ENCODE assay signal across 8 cellular contexts in the genomic region with DNA sequence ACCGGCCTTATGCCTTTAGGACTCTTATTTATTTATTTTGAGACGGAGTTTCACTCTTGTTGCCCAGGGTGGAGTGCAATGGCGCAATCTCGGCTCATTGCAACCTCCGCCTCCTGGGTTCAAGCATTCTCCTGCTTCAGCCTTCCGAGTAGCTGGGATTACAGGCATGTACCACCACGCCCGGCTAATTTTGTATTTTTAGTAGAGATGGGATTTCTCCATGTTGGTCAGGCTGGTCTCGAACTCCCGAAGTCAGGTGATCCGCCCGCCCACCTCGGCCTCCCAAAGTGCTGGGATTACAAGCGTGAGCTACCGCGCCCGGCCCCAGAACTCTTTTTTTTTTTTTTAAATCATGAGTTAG. TPM values are rescaled to one million over a fixed set of nuclear protein-coding genes. Genes with fewer than 3 reads are reported as not detected.
DNase-seq lines count a peak whose midpoint lies in the region; ATAC-seq and TF ChIP-seq lines count a peak whose summit lies in the region.
"Not testable (repeated sequence)": the region's sequence is repeated elsewhere in the genome, so short reads cannot be mapped to it uniquely, and the experiment has no call there.

No MANE protein-coding gene starts in this region.

- peak overlapping the region; percentile 77 for H3K27ac ChIP-seq in PC-3 (ENCODE audit: low read length)
- H3K27ac ChIP-seq in cingulate gyrus (ENCODE audit: low read depth, low read length): peak overlapping the region; percentile 96
- peak overlapping the region; percentile 92 to 99 (median 98) for H3K27ac ChIP-seq in heart right ventricle
- peak overlapping the region; percentile 96 to 99 (median 98) for H3K27ac ChIP-seq in sigmoid colon
- H3K27ac ChIP-seq in urinary bladder (ENCODE audit: low read depth): peak overlapping the region; percentile 80

- TF ChIP-seq EP300 in sigmoid colon (IDR thresholded peaks at IDR 0.05): not testable (repeated sequence)

- TF ChIP-seq CTCF in PC-3 (conservative IDR thresholded peaks at IDR 0.05; ENCODE audit: low read depth, low read length); heart right ventricle (IDR thresholded peaks at IDR 0.05); mucosa of descending colon (IDR thresholded peaks at IDR 0.05); sigmoid colon (IDR thresholded peaks at IDR 0.05): not testable (repeated sequence)

- H3K27me3 ChIP-seq in PC-3 (ENCODE audit: low read length); heart right ventricle; sigmoid colon: not testable (repeated sequence)

- POLR2A ChIA-PET in PC-3 (lab: Charles Lee; ENCODE audit: unreplicated experiment): interaction anchor here (0.6 to 1.2 kb wide), 15 partner anchors 18 to 1438 kb away, joined by 3 to 15 read pairs (median 5); partner anchors contain the start of gene SETD4

- H2AFZ ChIP-seq in PC-3 (ENCODE audit: low read length): peak overlapping the region; percentile 80

- intact Hi-C loops in PC-3 (cut with micrococcal nuclease); activated T-helper 1 cell treated with anti-CD3 and anti-CD28 coated beads, Interleukin-12 subunit alpha, Interleukin-12 subunit beta, Interleukin-2, Interleukin-4 antibody, amounts not matched to agents 30 ng/mL and 10 ng/mL and 1 ng/mL, durations not matched to agents 14 hours and 24 hours and 36 hours (cut with micrococcal nuclease); mucosa of descending colon (cut with DNase I, micrococcal nuclease); sigmoid colon (cut with DNase I): not testable (repeated sequence)
- intact Hi-C loops in heart right ventricle (cut with DNase I): loop anchor here in 1 of 10 donors (10.0 kb wide), 1 partner anchor 55 kb away; no protein-coding TSS in a partner anchor

- H3K4me3 Mint-ChIP-seq in activated T-helper 1 cell treated with anti-CD3 and anti-CD28 coated beads, Interleukin-12 subunit alpha, Interleukin-12 subunit beta, Interleukin-2, Interleukin-4 antibody, amounts not matched to agents 30 ng/mL and 10 ng/mL and 1 ng/mL, durations not matched to agents 14 hours and 24 hours and 36 hours: peak overlapping the region; percentile 81

- not testable (repeated sequence) for H3K9me3 ChIP-seq in PC-3 (ENCODE audit: low read length); heart right ventricle; mucosa of descending colon; sigmoid colon

- H3K4me3 ChIP-seq in GM08714 (ENCODE audit: low read length) (peak overlapping the region; percentile 27; the same call in 1 of the 2 replicates), PC-3 (ENCODE audit: low read length) (peak overlapping the region; percentile 90), heart right ventricle (peak overlapping the region; percentile 16 to 96 (median 82)), mucosa of descending colon (peak overlapping the region; percentile 87), sigmoid colon (peak overlapping the region; percentile 77 to 94 (median 78)), urinary bladder (ENCODE audit: low read depth, low read length) (peak overlapping the region; percentile 36)

- H3K36me3 ChIP-seq in PC-3 (ENCODE audit: low read depth, low read length); heart right ventricle; mucosa of descending colon (ENCODE audit: low read depth); sigmoid colon; urinary bladder (ENCODE audit: insufficient read depth): not testable (repeated sequence)

- peak overlapping the region; percentile 80 for H3K4me2 ChIP-seq in PC-3 (ENCODE audit: low read length)

- CTCF ChIA-PET in PC-3 (lab: Charles Lee): interaction anchor here (0.6 to 1.0 kb wide), 4 partner anchors 10 to 311 kb away, joined by 3 to 8 read pairs (median 4); no protein-coding TSS in a partner anchor

- not testable (repeated sequence) for ATAC-seq in PC-3, heart right ventricle, mucosa of descending colon

- TSS peak; percentile 96 for BruUV-seq in PC-3 (replicated peaks; lab: Mats Ljungman, UMichigan)

- not testable (repeated sequence) for H3K9me2 ChIP-seq in PC-3 (replicated peaks; ENCODE audit: low read length)

- H4K20me1 ChIP-seq in PC-3 (ENCODE audit: low read length): peaks cover 27% of the 10 kb centered on the region

- peaks cover 29% of the 10 kb centered on the region for H3K4me1 Mint-ChIP-seq in activated T-helper 1 cell treated with anti-CD3 and anti-CD28 coated beads, Interleukin-12 subunit alpha, Interleukin-12 subunit beta, Interleukin-2, Interleukin-4 antibody, amounts not matched to agents 30 ng/mL and 10 ng/mL and 1 ng/mL, durations not matched to agents 14 hours and 24 hours and 36 hours (ENCODE audit: low read depth)

- not testable (repeated sequence) for H3K9me3 Mint-ChIP-seq in activated T-helper 1 cell treated with anti-CD3 and anti-CD28 coated beads, Interleukin-12 subunit alpha, Interleukin-12 subunit beta, Interleukin-2, Interleukin-4 antibody, amounts not matched to agents 30 ng/mL and 10 ng/mL and 1 ng/mL, durations not matched to agents 14 hours and 24 hours and 36 hours

- DNase-seq in PC-3; activated T-helper 1 cell treated with anti-CD3 and anti-CD28 coated beads, Interleukin-12 subunit alpha, Interleukin-12 subunit beta, Interleukin-2, Interleukin-4 antibody, amounts not matched to agents 30 ng/mL and 10 ng/mL and 1 ng/mL, durations not matched to agents 14 hours and 24 hours and 36 hours (ENCODE audit: low spot score); heart right ventricle; sigmoid colon: not testable (repeated sequence)
- peak in 2 of 3 donors; percentile 43 to 59 for DNase-seq in mucosa of descending colon

- peak overlapping the region; percentile 88 for H3K9ac ChIP-seq in PC-3 (ENCODE audit: low read length)

- not testable (repeated sequence) for H3K27me3 Mint-ChIP-seq in activated T-helper 1 cell treated with anti-CD3 and anti-CD28 coated beads, Interleukin-12 subunit alpha, Interleukin-12 subunit beta, Interleukin-2, Interleukin-4 antibody, amounts not matched to agents 30 ng/mL and 10 ng/mL and 1 ng/mL, durations not matched to agents 14 hours and 24 hours and 36 hours (ENCODE audit: insufficient read depth)

- not testable (repeated sequence) for TF ChIP-seq POLR2A in sigmoid colon (IDR thresholded peaks at IDR 0.05)

- H3K4me1 ChIP-seq in PC-3 (ENCODE audit: insufficient read depth, low read length): peaks cover 18% of the 10 kb centered on the region
- peaks cover 3 to 41% (median 33%) of the 10 kb centered on the region in 9 donors for H3K4me1 ChIP-seq in heart right ventricle
- H3K4me1 ChIP-seq in mucosa of descending colon (ENCODE audit: low read depth): peaks cover 18% of the 10 kb centered on the region
- H3K4me1 ChIP-seq in sigmoid colon: peaks cover 0 to 37% (median 32%) of the 10 kb centered on the region in 4 donors
- not testable (repeated sequence) for H3K4me1 ChIP-seq in urinary bladder (ENCODE audit: insufficient read depth)

- WGBS in heart right ventricle, 2 donors: 54 to 58% methylated on average over 17 of the region's 17 CpGs
- WGBS in sigmoid colon, 2 donors: 25 to 51% methylated on average over 17 of the region's 17 CpGs
- 50% methylated on average over 17 of the region's 17 CpGs for WGBS in urinary bladder

- not testable (repeated sequence) for H3K27ac Mint-ChIP-seq in activated T-helper 1 cell treated with anti-CD3 and anti-CD28 coated beads, Interleukin-12 subunit alpha, Interleukin-12 subunit beta, Interleukin-2, Interleukin-4 antibody, amounts not matched to agents 30 ng/mL and 10 ng/mL and 1 ng/mL, durations not matched to agents 14 hours and 24 hours and 36 hours

- H3K36me3 Mint-ChIP-seq in activated T-helper 1 cell treated with anti-CD3 and anti-CD28 coated beads, Interleukin-12 subunit alpha, Interleukin-12 subunit beta, Interleukin-2, Interleukin-4 antibody, amounts not matched to agents 30 ng/mL and 10 ng/mL and 1 ng/mL, durations not matched to agents 14 hours and 24 hours and 36 hours (ENCODE audit: low read depth): peaks cover 20% of the 10 kb centered on the region

- H3K79me2 ChIP-seq in PC-3 (ENCODE audit: low read length): peaks cover 42% of the 10 kb centered on the region

- not testable (repeated sequence) for H3F3A ChIP-seq in PC-3 (ENCODE audit: low read length, unreplicated experiment)

RNA-seq across cellular contexts. Expression of gene MORC3, which starts 0.6 kb away (rescaled TPM):
- total RNA-seq in PC-3 (2014; rRNA removed) (17.9 and 23.0 TPM in 2 replicates), heart right ventricle (10 to 100 TPM; 14.6 to 21.2 (median 16.7) TPM), mucosa of descending colon (10 to 100 TPM; 27.9 to 42.1 (median 29.9) TPM), sigmoid colon (10 to 100 TPM; 39.5 to 59.8 (median 48.4) TPM), urinary bladder (130 TPM)
- total RNA-seq in activated T-helper 1 cell treated with anti-CD3 and anti-CD28 coated beads, Interleukin-12 subunit alpha, Interleukin-12 subunit beta, Interleukin-2, Interleukin-4 antibody, amounts not matched to agents 30 ng/mL and 10 ng/mL and 1 ng/mL, durations not matched to agents 14 hours and 24 hours and 36 hours: 22.1 and 23.5 TPM in 2 replicates
- polyA plus RNA-seq in heart right ventricle (10 to 100 TPM in 1 of 2 donors, 1 to 10 TPM in 1; 5.5 to 15.0 TPM), sigmoid colon (10 to 100 TPM; 12.0 to 18.0 (median 14.9) TPM), urinary bladder (21.4 TPM)

Comparison
In these comparisons a context has a peak if more than half of its experiments do, and no peak if none do; other contexts are left out.
1. H3K4me3 ChIP-seq: peak in every context shown above with its lines; median percentile 90 in PC-3; 87 in mucosa of descending colon; 82 in heart right ventricle; 78 in sigmoid colon; 36 in urinary bladder; 27 in GM08714.